1 cellular context compared by ENCODE assay signal in the genomic region with DNA sequence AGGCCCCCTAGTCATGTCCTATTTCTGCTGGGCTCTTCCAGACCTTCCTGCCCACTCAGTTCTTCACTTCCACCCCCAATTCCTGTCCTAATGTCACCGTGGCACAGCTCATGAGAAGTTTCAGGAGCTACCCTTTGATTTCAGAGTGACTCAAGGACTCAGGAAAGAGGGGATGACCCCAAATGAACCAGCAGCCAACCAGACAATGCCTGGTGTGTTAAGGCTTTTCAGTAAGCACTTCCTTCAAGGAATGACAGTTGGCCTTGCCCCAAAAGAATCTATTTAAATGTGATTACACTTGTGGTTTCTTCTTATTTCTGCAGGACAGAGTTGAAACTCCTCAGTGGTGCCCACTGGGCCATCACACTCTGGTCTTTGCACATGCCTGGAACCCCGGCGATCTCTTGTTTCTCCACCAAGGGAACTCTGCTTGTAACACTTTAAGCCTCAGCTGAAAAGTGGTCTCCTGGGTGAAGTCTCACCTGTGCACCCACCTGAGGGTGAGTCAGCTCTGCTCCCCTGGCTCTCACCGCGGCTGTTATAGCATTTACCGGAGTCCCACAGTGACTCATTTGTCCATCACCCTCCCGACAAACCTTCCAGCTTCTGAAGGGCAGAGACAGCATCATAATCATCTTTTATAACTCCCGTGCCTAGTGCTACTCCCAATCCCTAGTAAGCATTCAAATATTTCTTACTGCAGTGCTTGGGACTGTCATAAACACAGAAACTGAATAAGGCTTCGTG.
TF ChIP-seq lines count a peak whose summit lies in the region.

No MANE protein-coding gene starts in this region.

TF ChIP-seq in endothelial cell of umbilical vein, 7 proteins besides CTCF, POLR2A, EP300 and RAD21:
- no peak for TF ChIP-seq EZH2 (IDR thresholded peaks at IDR 0.05; ENCODE audit: borderline replicate concordance, low read depth, low read length, severe bottlenecking)
- peak; percentile 80 for TF ChIP-seq FOS (IDR thresholded peaks at IDR 0.05; ENCODE audit: borderline replicate concordance, insufficient read depth, low read length)
- peak; percentile 43 for TF ChIP-seq GATA2 (IDR thresholded peaks at IDR 0.05; ENCODE audit: insufficient read depth, insufficient read length, low read depth, low read length)
- TF ChIP-seq, protein P1, sequence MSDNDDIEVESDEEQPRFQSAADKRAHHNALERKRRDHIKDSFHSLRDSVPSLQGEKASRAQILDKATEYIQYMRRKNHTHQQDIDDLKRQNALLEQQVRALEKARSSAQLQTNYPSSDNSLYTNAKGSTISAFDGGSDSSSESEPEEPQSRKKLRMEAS (IDR thresholded peaks at IDR 0.05; ENCODE audit: insufficient read depth, insufficient read length), result no peak
- TF ChIP-seq JUN (IDR thresholded peaks at IDR 0.05; ENCODE audit: borderline replicate concordance, insufficient read depth, insufficient read length, low read depth), result peak; percentile 31
- peak; percentile 44 for TF ChIP-seq POLR2AphosphoS5 (IDR thresholded peaks at IDR 0.05; ENCODE audit: insufficient read depth, low read depth, low read length)
- TF ChIP-seq MYC (IDR thresholded peaks at IDR 0.05; ENCODE audit: low read depth, low read length), result no peak
